10 cellular contexts compared by ENCODE assay signal in genomic region chr6:38259736-38260135, GRCh38.
DNase-seq lines count a peak whose midpoint lies in the region; ATAC-seq and TF ChIP-seq lines count a peak whose summit lies in the region.
"Had no signal": no experiment of that assay in that cellular context is flagged by ENCODE, and none has a peak within 500 bp of the region (broad histone marks: within the 10 kb centered on the region; RNA-seq: fewer than 3 reads in every experiment).

No MANE protein-coding gene starts in this region.

- H3K4me3 Mint-ChIP-seq in activated naive CD8-positive, alpha-beta T cell treated with anti-CD3 and anti-CD28 coated beads for 36 hours = no peak overlapping the region

- TF ChIP-seq CTCF in AG10803 (conservative IDR thresholded peaks at IDR 0.05; ENCODE audit: low read length) (no peak), HFF-Myc (IDR thresholded peaks at IDR 0.05; ENCODE audit: low read depth, low read length, missing control alignments) (no peak)

- peak; percentile 55 for DNase-seq in AG10803 (ENCODE audit: low read depth)
- peak; percentile 35 for DNase-seq in HFF-Myc (ENCODE audit: extremely low read depth, low read depth)
- no peak for DNase-seq in activated naive CD8-positive, alpha-beta T cell treated with anti-CD3 and anti-CD28 coated beads for 36 hours
- DNase-seq in glomerular endothelial cell (ENCODE audit: extremely low read depth, low read depth, low spot score) = peak; percentile 36
- DNase-seq in T-helper 1 cell = no peak
- DNase-seq in stimulated activated CD4-positive, alpha-beta T cell treated with anti-CD3 and anti-CD28 coated beads, Interleukin-15, amount 100 ng/mL, for 24 hours = no peak
- DNase-seq: activated CD8-positive, alpha-beta memory T cell treated with anti-CD3 and anti-CD28 coated beads, Interleukin-2, amount 50 U/mL, for 48 hours; NCI-H2227 treated with DMSO at 0.1 percent for 48 hours had no signal

- no peak for ATAC-seq in HG03469 (IDR thresholded peaks at IDR 0.05; ENCODE audit: unreplicated experiment)
- no peak for ATAC-seq in GM18867 (IDR thresholded peaks at IDR 0.05; ENCODE audit: unreplicated experiment)

- H3K36me3 Mint-ChIP-seq in activated naive CD8-positive, alpha-beta T cell treated with anti-CD3 and anti-CD28 coated beads for 36 hours = peaks cover 26% of the 10 kb centered on the region

- peaks cover 5% of the 10 kb centered on the region for H3K9me3 Mint-ChIP-seq in activated naive CD8-positive, alpha-beta T cell treated with anti-CD3 and anti-CD28 coated beads for 36 hours

- H3K27me3 Mint-ChIP-seq in activated naive CD8-positive, alpha-beta T cell treated with anti-CD3 and anti-CD28 coated beads for 36 hours = no peaks in the 10 kb centered on the region

- H3K4me3 ChIP-seq in AG10803 (ENCODE audit: low read length) (no peak overlapping the region), HFF-Myc (replicated peaks; ENCODE audit: low read depth, low read length) (no peak overlapping the region)

- H3K27ac Mint-ChIP-seq in activated naive CD8-positive, alpha-beta T cell treated with anti-CD3 and anti-CD28 coated beads for 36 hours = peak overlapping the region; percentile 77

- H3K4me1 Mint-ChIP-seq in activated naive CD8-positive, alpha-beta T cell treated with anti-CD3 and anti-CD28 coated beads for 36 hours = peaks cover 12% of the 10 kb centered on the region

Comparison
In these comparisons a context has a peak if more than half of its experiments do, and no peak if none do; other contexts are left out.
1. DNase-seq: peak in AG10803 (single experiment), HFF-Myc (single experiment) and glomerular endothelial cell (single experiment); none in activated naive CD8-positive, alpha-beta T cell treated with anti-CD3 and anti-CD28 coated beads for 36 hours (single experiment), T-helper 1 cell (0 of 5) and stimulated activated CD4-positive, alpha-beta T cell treated with anti-CD3 and anti-CD28 coated beads, Interleukin-15, amount 100 ng/mL, for 24 hours (single experiment).